In the genomic region with DNA sequence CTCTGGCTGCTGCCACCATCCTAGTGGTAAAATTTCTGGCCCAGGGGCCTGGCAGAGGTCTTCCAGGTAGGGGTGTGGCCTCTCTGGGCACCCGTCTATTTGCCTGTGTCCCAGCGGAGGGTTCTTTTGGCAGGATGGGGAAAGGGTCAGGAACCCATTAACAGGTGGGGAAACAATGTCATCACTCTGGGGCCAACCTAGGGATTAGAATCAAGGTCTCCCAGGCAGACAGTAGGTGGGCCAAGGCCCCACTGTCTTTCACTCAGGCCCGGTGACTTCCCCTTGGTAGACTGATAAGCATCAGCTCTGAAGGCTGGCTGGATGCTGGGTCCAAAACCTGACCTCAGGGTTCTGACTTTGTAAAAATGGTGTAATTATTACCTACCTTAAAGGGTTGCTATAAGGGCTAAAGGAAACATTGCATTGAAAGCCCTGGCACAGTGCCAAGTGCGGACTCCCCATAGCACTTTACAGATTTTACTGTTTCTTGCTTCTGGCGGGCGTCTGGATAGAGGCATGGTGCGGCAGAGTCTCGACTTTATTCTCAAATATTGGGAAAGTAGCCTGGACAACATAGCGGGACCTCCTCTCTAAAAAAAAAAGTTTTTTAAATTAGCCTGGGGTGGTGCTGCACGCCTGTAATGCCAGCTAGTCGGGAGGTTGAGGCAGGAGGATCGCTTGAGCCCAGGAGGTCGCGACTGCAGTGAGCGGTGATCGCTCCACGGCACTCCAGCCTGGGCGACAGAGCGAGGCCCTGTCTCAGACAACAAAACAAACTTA, we compare ENCODE assay signal across 10 cellular contexts. TPM values are rescaled to one million over a fixed set of nuclear protein-coding genes. Genes with fewer than 3 reads are reported as not detected.
DNase-seq lines count a peak whose midpoint lies in the region; ATAC-seq and TF ChIP-seq lines count a peak whose summit lies in the region.
"Had no signal": no experiment of that assay in that cellular context is flagged by ENCODE, and none has a peak within 500 bp of the region (broad histone marks: within the 10 kb centered on the region; RNA-seq: fewer than 3 reads in every experiment).

No MANE protein-coding gene starts in this region.

- no peak for TF ChIP-seq CTCF in left lung (IDR thresholded peaks at IDR 0.05)

- H3K27me3 Mint-ChIP-seq in activated CD8-positive, alpha-beta memory T cell treated with anti-CD3 and anti-CD28 coated beads, Interleukin-2, amount 10 ng/mL, durations not matched to agents 7 days and 5 days, result peaks cover 40% of the 10 kb centered on the region
- H3K27me3 Mint-ChIP-seq in activated naive CD8-positive, alpha-beta T cell, result peaks cover 11% of the 10 kb centered on the region
- H3K27me3 Mint-ChIP-seq in stimulated activated memory B cell treated with anti-CD40 and anti-IgM and Interleukin-4, amounts not matched to agents 10 μg/mL and 1 μg/mL and 100 μg/mL, for 72 hours, result peaks cover 48% of the 10 kb centered on the region

- intact Hi-C loops in left lung (cut with DNase I), result no loop called here

- ATAC-seq in activated CD8-positive, alpha-beta memory T cell treated with anti-CD3 and anti-CD28 coated beads, Interleukin-2, amount 10 ng/mL, durations not matched to agents 7 days and 5 days, result no peak
- ATAC-seq in left lung, result no peak
- no peak for ATAC-seq in stimulated activated memory B cell treated with anti-CD40 and anti-IgM and Interleukin-4, amounts not matched to agents 10 μg/mL and 1 μg/mL and 100 μg/mL, for 72 hours

- H3K36me3 Mint-ChIP-seq in activated CD8-positive, alpha-beta memory T cell treated with anti-CD3 and anti-CD28 coated beads, Interleukin-2, amount 10 ng/mL, durations not matched to agents 7 days and 5 days, result peaks cover 2% of the 10 kb centered on the region
- peaks cover 9% of the 10 kb centered on the region for H3K36me3 Mint-ChIP-seq in activated naive CD8-positive, alpha-beta T cell
- H3K36me3 Mint-ChIP-seq in stimulated activated memory B cell treated with anti-CD40 and anti-IgM and Interleukin-4, amounts not matched to agents 10 μg/mL and 1 μg/mL and 100 μg/mL, for 72 hours, result peaks cover 23% of the 10 kb centered on the region

- DNase-seq in activated CD8-positive, alpha-beta memory T cell treated with anti-CD3 and anti-CD28 coated beads, Interleukin-2, amount 10 ng/mL, durations not matched to agents 7 days and 5 days, result no peak
- no peak for DNase-seq in activated CD8-positive, alpha-beta memory T cell treated with anti-CD3 and anti-CD28 coated beads, Interleukin-2, amount 50 U/mL, for 4 hours
- DNase-seq in left lung (peak in 1 of 2 donors; percentile 21), HUDEP-2 (lab: John Stamatoyannopoulos, UW; ENCODE audit: unreplicated experiment in 76 of 76) (no peak), NCI-H2081 (lab: John Stamatoyannopoulos, UW) (no peak), ecto neural progenitor cell (ENCODE audit: low spot score) (no peak)
- DNase-seq: NCI-H1930 had no signal

- H3K27ac ChIP-seq in left lung, result no peak overlapping the region

- CTCF ChIA-PET in activated CD8-positive, alpha-beta memory T cell treated with anti-CD3 and anti-CD28 coated beads, Interleukin-2, amount 10 ng/mL, durations not matched to agents 7 days and 5 days (lab: Charles Lee), result interaction anchor here (4.1 kb wide), 1 partner anchor 15 kb away, joined by 25 read pairs; the partner anchor contains the start of genes CCDC142 and TTC31

- H3K4me1 Mint-ChIP-seq in activated CD8-positive, alpha-beta memory T cell treated with anti-CD3 and anti-CD28 coated beads, Interleukin-2, amount 10 ng/mL, durations not matched to agents 7 days and 5 days, result peaks cover 23% of the 10 kb centered on the region
- peaks cover 20% of the 10 kb centered on the region for H3K4me1 Mint-ChIP-seq in activated naive CD8-positive, alpha-beta T cell (ENCODE audit: low read depth)
- peaks cover 37% of the 10 kb centered on the region for H3K4me1 Mint-ChIP-seq in stimulated activated memory B cell treated with anti-CD40 and anti-IgM and Interleukin-4, amounts not matched to agents 10 μg/mL and 1 μg/mL and 100 μg/mL, for 72 hours

- H3K4me1 ChIP-seq in left lung, result peaks cover 21 to 34% of the 10 kb centered on the region in 2 donors

- H3K9me3 Mint-ChIP-seq in activated CD8-positive, alpha-beta memory T cell treated with anti-CD3 and anti-CD28 coated beads, Interleukin-2, amount 10 ng/mL, durations not matched to agents 7 days and 5 days (ENCODE audit: low read depth), result no peaks in the 10 kb centered on the region
- no peaks in the 10 kb centered on the region for H3K9me3 Mint-ChIP-seq in activated naive CD8-positive, alpha-beta T cell (ENCODE audit: low read depth)
- no peaks in the 10 kb centered on the region for H3K9me3 Mint-ChIP-seq in stimulated activated memory B cell treated with anti-CD40 and anti-IgM and Interleukin-4, amounts not matched to agents 10 μg/mL and 1 μg/mL and 100 μg/mL, for 72 hours

- no peak overlapping the region for H3K27ac Mint-ChIP-seq in activated CD8-positive, alpha-beta memory T cell treated with anti-CD3 and anti-CD28 coated beads, Interleukin-2, amount 10 ng/mL, durations not matched to agents 7 days and 5 days
- H3K27ac Mint-ChIP-seq in activated naive CD8-positive, alpha-beta T cell, result no peak overlapping the region
- peak overlapping the region; percentile 2 for H3K27ac Mint-ChIP-seq in stimulated activated memory B cell treated with anti-CD40 and anti-IgM and Interleukin-4, amounts not matched to agents 10 μg/mL and 1 μg/mL and 100 μg/mL, for 72 hours

- H3K36me3 ChIP-seq in left lung, result peaks cover 0 to 25% of the 10 kb centered on the region in 2 donors

- peaks cover 30 to 57% of the 10 kb centered on the region in 2 donors for H3K27me3 ChIP-seq in left lung

- peak overlapping the region; percentile 84 for H3K4me3 Mint-ChIP-seq in activated CD8-positive, alpha-beta memory T cell treated with anti-CD3 and anti-CD28 coated beads, Interleukin-2, amount 10 ng/mL, durations not matched to agents 7 days and 5 days
- H3K4me3 Mint-ChIP-seq in activated naive CD8-positive, alpha-beta T cell, result peak overlapping the region; percentile 91
- H3K4me3 Mint-ChIP-seq in stimulated activated memory B cell treated with anti-CD40 and anti-IgM and Interleukin-4, amounts not matched to agents 10 μg/mL and 1 μg/mL and 100 μg/mL, for 72 hours, result peak overlapping the region; percentile 74

- peak overlapping the region; percentile 33 to 53 for H3K4me3 ChIP-seq in left lung

- H3K9me3 ChIP-seq in left lung, result no peaks in the 10 kb centered on the region

RNA-seq across cellular contexts. Expression of gene LBX2, which starts 2.2 kb away (rescaled TPM):
- 1 to 10 TPM; 1.3 to 2.4 TPM for total RNA-seq in activated CD8-positive, alpha-beta memory T cell treated with anti-CD3 and anti-CD28 coated beads, Interleukin-2, amount 10 ng/mL, durations not matched to agents 7 days and 5 days
- total RNA-seq in left lung, result 1 to 10 TPM; 1.6 to 2.2 TPM

RNA-seq across cellular contexts. Expression of gene PCGF1, which starts 10.3 kb away (rescaled TPM):
- total RNA-seq in activated CD8-positive, alpha-beta memory T cell treated with anti-CD3 and anti-CD28 coated beads, Interleukin-2, amount 10 ng/mL, durations not matched to agents 7 days and 5 days, result 10 to 100 TPM; 15.5 to 34.0 TPM
- 10 to 100 TPM; 27.1 to 33.6 TPM for total RNA-seq in left lung

RNA-seq across cellular contexts. Expression of gene TTC31, which starts 14.3 kb away (rescaled TPM):
- 10 to 100 TPM; 39.4 to 48.8 TPM for total RNA-seq in activated CD8-positive, alpha-beta memory T cell treated with anti-CD3 and anti-CD28 coated beads, Interleukin-2, amount 10 ng/mL, durations not matched to agents 7 days and 5 days
- 10 to 100 TPM; 22.1 to 27.0 TPM for total RNA-seq in left lung

RNA-seq across cellular contexts. Expression of gene CCDC142, which starts 14.4 kb away (rescaled TPM):
- 10 to 100 TPM; 26.5 to 29.5 TPM for total RNA-seq in activated CD8-positive, alpha-beta memory T cell treated with anti-CD3 and anti-CD28 coated beads, Interleukin-2, amount 10 ng/mL, durations not matched to agents 7 days and 5 days
- total RNA-seq in left lung, result 10 to 100 TPM; 12.1 to 17.5 TPM

RNA-seq across cellular contexts. Expression of gene TLX2, which starts 17.1 kb away (rescaled TPM):
- total RNA-seq in activated CD8-positive, alpha-beta memory T cell treated with anti-CD3 and anti-CD28 coated beads, Interleukin-2, amount 10 ng/mL, durations not matched to agents 7 days and 5 days, result 1 to 10 TPM in 1 of 2 experiments, under 1 TPM in 1; 0.82 to 1.3 TPM
- not detected for total RNA-seq in left lung
- total RNA-seq: epithelial cell of proximal tubule had no signal
